14 cellular contexts compared by ENCODE assay signal in genomic region chr9:126683698-126684044, GRCh38.
"Had no signal": no experiment of that assay in that cellular context is flagged by ENCODE, and none has a peak within 500 bp of the region (broad histone marks: within the 10 kb centered on the region; RNA-seq: fewer than 3 reads in every experiment).

No MANE protein-coding gene starts in this region.

- H3K9me3 ChIP-seq: mucosa of descending colon, stomach, thoracic aorta had no signal

- H3K79me2 ChIP-seq: parathyroid adenoma had no signal

- H3K27ac ChIP-seq: parathyroid adenoma, SK-N-MC, stomach, thoracic aorta had no signal

- H3K9me3 Mint-ChIP-seq: activated B cell treated with CpG ODN at 0.5 μM for 24 hours; activated CD4-positive, alpha-beta T cell treated with anti-CD3 and anti-CD28 coated beads, Interleukin-2, amount 10 ng/mL, durations not matched to agents 24 days and 14 days; natural killer cell treated with Interleukin-12 subunit alpha and Interleukin-12 subunit beta and Interleukin-15 and Interleukin-18, amount 100 ng/mL, for 72 hours had no signal

- H3K36me3 Mint-ChIP-seq: natural killer cell treated with Interleukin-12 subunit alpha and Interleukin-12 subunit beta and Interleukin-15 and Interleukin-18, amount 100 ng/mL, for 72 hours had no signal

- H3K27ac Mint-ChIP-seq: activated B cell treated with CpG ODN at 0.5 μM for 24 hours; activated CD4-positive, alpha-beta T cell treated with anti-CD3 and anti-CD28 coated beads, Interleukin-2, amount 10 ng/mL, durations not matched to agents 24 days and 14 days; natural killer cell treated with Interleukin-12 subunit alpha and Interleukin-12 subunit beta and Interleukin-15 and Interleukin-18, amount 100 ng/mL, for 72 hours had no signal

- ATAC-seq: mucosa of descending colon; natural killer cell treated with Interleukin-12 subunit alpha and Interleukin-12 subunit beta and Interleukin-15 and Interleukin-18, amount 100 ng/mL, for 72 hours had no signal

- H3K4me1 ChIP-seq: parathyroid adenoma had no signal

- H2AFZ ChIP-seq: parathyroid adenoma had no signal

- H3K36me3 ChIP-seq: stomach, thoracic aorta had no signal

- H3K9ac ChIP-seq: parathyroid adenoma had no signal

- H3K4me1 Mint-ChIP-seq: activated CD4-positive, alpha-beta T cell treated with anti-CD3 and anti-CD28 coated beads, Interleukin-2, amount 10 ng/mL, durations not matched to agents 24 days and 14 days had no signal

- H3K4me3 ChIP-seq: mucosa of descending colon, SK-N-MC, thoracic aorta had no signal

- H3K4me3 Mint-ChIP-seq: activated B cell treated with CpG ODN at 0.5 μM for 24 hours; activated CD4-positive, alpha-beta T cell treated with anti-CD3 and anti-CD28 coated beads, Interleukin-2, amount 10 ng/mL, durations not matched to agents 24 days and 14 days; natural killer cell treated with Interleukin-12 subunit alpha and Interleukin-12 subunit beta and Interleukin-15 and Interleukin-18, amount 100 ng/mL, for 72 hours had no signal

- DNase-seq: activated B cell treated with CpG ODN at 0.5 μM for 24 hours; activated CD4-positive, alpha-beta T cell treated with anti-CD3 and anti-CD28 coated beads, Interleukin-2, amount 10 ng/mL, durations not matched to agents 24 days and 14 days; activated gamma-delta T cell; activated T-cell treated with anti-CD3 and anti-CD28 coated beads for 4 hours; caudate nucleus; cortex of kidney; effector memory CD4-positive, alpha-beta T cell; stomach; T-helper 1 cell had no signal
